Comparison of ENCODE assay signal across 11 cellular contexts in the genomic region with DNA sequence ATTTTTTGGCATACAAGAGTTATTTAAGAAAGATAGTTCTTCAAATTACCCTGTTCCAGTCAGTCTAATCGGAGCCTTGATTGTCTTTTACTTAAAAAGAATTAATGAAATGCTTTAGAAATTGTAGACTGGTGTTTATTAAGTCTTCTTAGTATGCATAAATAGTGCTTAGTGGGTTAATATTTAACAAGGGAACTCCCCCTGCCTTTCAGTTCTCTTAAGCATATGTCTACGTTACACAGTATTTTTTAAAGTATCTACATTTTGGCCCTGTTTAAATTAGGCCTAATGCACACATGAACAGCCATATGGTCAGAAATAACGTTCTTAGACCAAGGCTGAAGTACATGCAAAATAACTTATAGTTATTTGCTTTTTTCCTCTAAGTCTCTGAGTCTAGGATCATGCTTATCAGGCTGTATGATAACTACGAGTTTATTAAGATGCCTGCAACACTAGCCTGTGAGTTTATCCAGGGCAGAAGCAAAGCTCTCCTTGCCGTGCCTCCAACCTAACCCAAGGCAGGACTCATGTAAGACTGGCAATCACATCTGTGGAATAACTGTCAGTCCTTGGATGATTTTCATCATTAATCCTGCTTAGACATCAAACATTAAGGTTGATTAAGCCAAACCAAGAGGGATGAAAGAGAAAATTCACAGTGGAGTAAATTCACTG. TPM values are rescaled to one million over a fixed set of nuclear protein-coding genes. Genes with fewer than 3 reads are reported as not detected.
DNase-seq lines count a peak whose midpoint lies in the region; ATAC-seq, FAIRE-seq and TF ChIP-seq lines count a peak whose summit lies in the region.
"Had no signal": no experiment of that assay in that cellular context is flagged by ENCODE, and none has a peak within 500 bp of the region (broad histone marks: within the 10 kb centered on the region; RNA-seq: fewer than 3 reads in every experiment).

No MANE protein-coding gene starts in this region.

- peaks cover 1% of the 10 kb centered on the region for H3K27me3 ChIP-seq in keratinocyte (ENCODE audit: control insufficient read depth, extremely low read depth, insufficient read depth, low read length)
- H3K27me3 ChIP-seq in transverse colon: no peaks in the 10 kb centered on the region

- TF ChIP-seq EP300 in transverse colon (IDR thresholded peaks at IDR 0.05; ENCODE audit: low read depth): no peak

- intact Hi-C loops in transverse colon (cut with DNase I; ENCODE audit: low total_unique reads): no loop called here

- no peak overlapping the region for H3K4me2 ChIP-seq in keratinocyte (ENCODE audit: control insufficient read depth, extremely low read depth, insufficient read depth, low read depth, low read length)

- dilution Hi-C loops in keratinocyte (cut with MboI; ENCODE audit: extremely low pct_ligation_motif_present, low sequenced_read_pairs): loop anchor here (25.0 kb wide), 1 partner anchor 301 kb away; no protein-coding TSS in a partner anchor

- H3K9me3 ChIP-seq in keratinocyte (ENCODE audit: control insufficient read depth, low read depth, low read length) (no peaks in the 10 kb centered on the region), transverse colon (no peaks in the 10 kb centered on the region)

- H3K4me3 ChIP-seq in keratinocyte (ENCODE audit: control insufficient read depth in 2 of 3, extremely low read depth in 1 of 3, insufficient read depth in 2 of 3, low read depth in 1 of 3, low read length in 3 of 3) (no peak overlapping the region), transverse colon (no peak overlapping the region)
- H3K4me3 ChIP-seq: lung had no signal

- ATAC-seq in GM18505 (IDR thresholded peaks at IDR 0.05; ENCODE audit: unreplicated experiment) (no peak), GM19467 (IDR thresholded peaks at IDR 0.05; ENCODE audit: unreplicated experiment) (peak; percentile 34), HG03378 (IDR thresholded peaks at IDR 0.05; ENCODE audit: unreplicated experiment) (peak; percentile 30)

- POLR2A ChIA-PET in HEK293T (lab: Yijun Ruan, JAX): no interaction called here

- H3K9me1 ChIP-seq in keratinocyte (ENCODE audit: control insufficient read depth, extremely low read depth, insufficient read depth, low read length): no peaks in the 10 kb centered on the region

- DNase-seq in keratinocyte (ENCODE audit: low read depth, low spot score) (no peak), NCI-H345 (lab: John Stamatoyannopoulos, UW) (no peak), HEK293T (ENCODE audit: extremely low spot score) (no peak), epidermal melanocyte (ENCODE audit: insufficient read length, low spot score) (no peak), transverse colon (no peak)
- DNase-seq: activated effector memory CD4-positive, alpha-beta T cell treated with Interleukin-2 at 50 U/mL for 16 hours had no signal

- CTCF ChIA-PET in HEK293T (lab: Yijun Ruan, JAX): no interaction called here

- no peaks in the 10 kb centered on the region for H3K79me2 ChIP-seq in keratinocyte (ENCODE audit: control insufficient read depth, insufficient read depth, low read length)

- no peaks in the 10 kb centered on the region for H4K20me1 ChIP-seq in keratinocyte (ENCODE audit: control insufficient read depth, extremely low read depth, insufficient read depth, low read length)

- H2AFZ ChIP-seq in keratinocyte (ENCODE audit: control insufficient read depth, low read length): no peak overlapping the region

- WGBS in transverse colon (ENCODE audit: low coverage in 1 of 2), 2 donors: 56 to 59% methylated on average over 5 of the region's 5 CpGs

- TF ChIP-seq CTCF in keratinocyte (optimal IDR thresholded peaks at IDR 0.05 in 1 of 3, IDR thresholded peaks at IDR 0.05 in 1 of 3, conservative IDR thresholded peaks at IDR 0.05 in 1 of 3; ENCODE audit: extremely low read depth in 1 of 3, insufficient read depth in 2 of 3, low read length in 3 of 3): no peak
- TF ChIP-seq CTCF in transverse colon (IDR thresholded peaks at IDR 0.05): no peak

- H3K36me3 ChIP-seq in keratinocyte (ENCODE audit: control insufficient read depth in 2 of 2, extremely low read depth in 1 of 2, insufficient read depth in 2 of 2, low read length in 2 of 2): no peaks in the 10 kb centered on the region
- no peaks in the 10 kb centered on the region for H3K36me3 ChIP-seq in transverse colon

- H3K4me1 ChIP-seq in keratinocyte (ENCODE audit: control insufficient read depth, extremely low read depth, insufficient read depth, low read length) (no peaks in the 10 kb centered on the region), transverse colon (peaks cover 3 to 55% (median 16%) of the 10 kb centered on the region in 4 donors)

- peak; percentile 39 for FAIRE-seq in keratinocyte (lab: Jason Lieb, UNC)
- FAIRE-seq: G401.6 had no signal

- TF ChIP-seq POLR2A in GM18505 (IDR thresholded peaks at IDR 0.05; ENCODE audit: borderline replicate concordance, extremely low read depth, insufficient read depth, insufficient read length): peak; percentile 39
- TF ChIP-seq POLR2A in transverse colon (IDR thresholded peaks at IDR 0.05): no peak

- H3K9ac ChIP-seq in keratinocyte (ENCODE audit: control insufficient read depth, extremely low read depth, insufficient read depth, low read length): no peak overlapping the region

- H3K27ac ChIP-seq in keratinocyte (ENCODE audit: control insufficient read depth, insufficient read depth, low read length): no peak overlapping the region
- peak overlapping the region in 2 of 4 donors; percentile 34 to 94 for H3K27ac ChIP-seq in transverse colon

- in situ Hi-C loops in transverse colon (cut with MboI; ENCODE audit: low pct_ligation_motif_present in 1 of 4, low pct_unique_long_range_greater_than_20kb in 1 of 4, low sequenced_read_pairs in 3 of 4): loop anchor here in 1 of 4 donors (10.0 kb wide), 1 partner anchor 178 kb away; no protein-coding TSS in a partner anchor

TF ChIP-seq in HEK293T, 16 proteins besides CTCF, POLR2A, EP300 and RAD21:
- TF ChIP-seq FOXM1 (IDR thresholded peaks at IDR 0.05; ENCODE audit: borderline replicate concordance) (no peak), FOXK2 (IDR thresholded peaks at IDR 0.05) (no peak), CTBP1 (IDR thresholded peaks at IDR 0.05; ENCODE audit: borderline replicate concordance) (no peak), FOXA1 (IDR thresholded peaks at IDR 0.05) (no peak), ZNF384 (IDR thresholded peaks at IDR 0.05) (no peak), SP1 (IDR thresholded peaks at IDR 0.05) (no peak), BHLHE40 (IDR thresholded peaks at IDR 0.05; ENCODE audit: borderline replicate concordance) (no peak), HDGF (IDR thresholded peaks at IDR 0.05; ENCODE audit: borderline replicate concordance) (no peak), ARNT (IDR thresholded peaks at IDR 0.05) (no peak), LEF1 (IDR thresholded peaks at IDR 0.05; ENCODE audit: borderline replicate concordance) (no peak), ELF4 (IDR thresholded peaks at IDR 0.05) (no peak), NFRKB (IDR thresholded peaks at IDR 0.05) (no peak), TARDBP (IDR thresholded peaks at IDR 0.05) (no peak), SUZ12 (IDR thresholded peaks at IDR 0.05) (no peak), L3MBTL2 (conservative IDR thresholded peaks at IDR 0.05) (no peak)
- TF ChIP-seq, protein P1, sequence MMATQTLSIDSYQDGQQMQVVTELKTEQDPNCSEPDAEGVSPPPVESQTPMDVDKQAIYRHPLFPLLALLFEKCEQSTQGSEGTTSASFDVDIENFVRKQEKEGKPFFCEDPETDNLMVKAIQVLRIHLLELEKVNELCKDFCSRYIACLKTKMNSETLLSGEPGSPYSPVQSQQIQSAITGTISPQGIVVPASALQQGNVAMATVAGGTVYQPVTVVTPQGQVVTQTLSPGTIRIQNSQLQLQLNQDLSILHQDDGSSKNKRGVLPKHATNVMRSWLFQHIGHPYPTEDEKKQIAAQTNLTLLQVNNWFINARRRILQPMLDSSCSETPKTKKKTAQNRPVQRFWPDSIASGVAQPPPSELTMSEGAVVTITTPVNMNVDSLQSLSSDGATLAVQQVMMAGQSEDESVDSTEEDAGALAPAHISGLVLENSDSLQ (IDR thresholded peaks at IDR 0.05): no peak
TF ChIP-seq in HEK293T: peak in this region for 0.

RNA-seq across cellular contexts. Expression of a gene that starts 6.7 kb away (rescaled TPM):
- 0.09 to 0.36 TPM (median 0.30 TPM) in 3 replicates for polyA plus RNA-seq in keratinocyte
- 0.31 TPM for polyA plus RNA-seq in keratinocyte (2011; ENCODE audit: low read depth)
- 0.11 and 0.13 TPM in 2 replicates for polyA plus RNA-seq in keratinocyte (2011; cell fraction: cytosol; rRNA removed)
- 0.23 and 0.43 TPM in 2 replicates for polyA plus RNA-seq in keratinocyte (2011; cell fraction: nucleus; rRNA removed)
- polyA plus RNA-seq in keratinocyte (2012; ENCODE audit: low replicate concordance): 0.30 and 0.39 TPM in 2 replicates
- polyA minus RNA-seq in keratinocyte: 0.23 to 0.36 TPM (median 0.32 TPM) in 3 replicates
- polyA minus RNA-seq in keratinocyte (2011; cell fraction: cytosol; rRNA and poly(A)+ RNA removed): 0.38 TPM
- 0.53 and 0.54 TPM in 2 replicates for polyA minus RNA-seq in keratinocyte (2011; cell fraction: nucleus; rRNA and poly(A)+ RNA removed)
- total RNA-seq in transverse colon: 10 to 100 TPM; 14.3 to 34.8 (median 23.5) TPM

RNA-seq across cellular contexts. Expression of a gene that starts 54.1 kb away (rescaled TPM):
- polyA plus RNA-seq in keratinocyte: 58.3 to 86.4 TPM (median 68.6 TPM) in 3 replicates
- polyA plus RNA-seq in keratinocyte (2011; ENCODE audit: low read depth): 113 TPM
- polyA plus RNA-seq in keratinocyte (2011; cell fraction: cytosol; rRNA removed): 58.8 and 75.5 TPM in 2 replicates
- polyA plus RNA-seq in keratinocyte (2011; cell fraction: nucleus; rRNA removed): 78.1 and 96.1 TPM in 2 replicates
- polyA plus RNA-seq in keratinocyte (2012; ENCODE audit: low replicate concordance): 74.3 and 90.7 TPM in 2 replicates
- polyA minus RNA-seq in keratinocyte: 51.8 to 112 TPM (median 65.3 TPM) in 3 replicates
- polyA minus RNA-seq in keratinocyte (2011; cell fraction: cytosol; rRNA and poly(A)+ RNA removed): 69.1 TPM
- 45.9 and 80.5 TPM in 2 replicates for polyA minus RNA-seq in keratinocyte (2011; cell fraction: nucleus; rRNA and poly(A)+ RNA removed)
- 10 to 100 TPM; 13.1 to 37.2 (median 28.3) TPM for total RNA-seq in transverse colon
